ENCODE assay signal across 24 cellular contexts in genomic region chr2:230521386-230521785, GRCh38.
"Had no signal": no experiment of that assay in that cellular context is flagged by ENCODE, and none has a peak within 500 bp of the region (broad histone marks: within the 10 kb centered on the region; RNA-seq: fewer than 3 reads in every experiment).

No MANE protein-coding gene starts in this region.

- ATAC-seq: activated CD8-positive, alpha-beta T cell treated with anti-CD3 and anti-CD28 coated beads for 36 hours had no signal

- H3K4me3 ChIP-seq: adrenal gland had no signal

- H3K27me3 ChIP-seq: adrenal gland had no signal

- H3K36me3 ChIP-seq: adrenal gland, WERI-Rb-1 had no signal

- H3K9me3 ChIP-seq: adrenal gland had no signal

- DNase-seq: activated CD4-positive, alpha-beta T cell treated with anti-CD3 and anti-CD28 coated beads, Interleukin-2, amount 10 ng/mL, durations not matched to agents 24 days and 14 days; activated CD4-positive, alpha-beta T cell treated with anti-CD3 and anti-CD28 coated beads, Interleukin-2, amount 50 U/mL, for 4 hours; activated CD8-positive, alpha-beta T cell treated with anti-CD3 and anti-CD28 coated beads for 36 hours; activated gamma-delta T cell; activated naive CD4-positive, alpha-beta T cell treated with Interleukin-2 at 50 U/mL for 16 hours; activated naive CD8-positive, alpha-beta T cell treated with anti-CD3 and anti-CD28 coated beads, Interleukin-2, amount 10 ng/mL, durations not matched to agents 7 days and 5 days; activated T-cell treated with anti-CD3 and anti-CD28 coated beads, Interleukin-2, amount 50 U/mL, for 24 hours; adrenal gland; central memory CD4-positive, alpha-beta T cell; MM.1S; MV-4-11; NCI-H1092; NCI-H1436 treated with DMSO at 0.1 percent for 48 hours; NCI-H1694 treated with DMSO at 0.1 percent for 48 hours; NCI-H2029; NCI-H345; NCI-H524 treated with DMSO at 0.1 percent for 48 hours; Right ventricle myocardium superior; SW 1271; T-helper 1 cell; T-helper 2 cell; T1000; WERI-Rb-1 had no signal

- H3K27ac ChIP-seq: adrenal gland, RWPE1, WERI-Rb-1 had no signal

- H3K4me1 ChIP-seq: adrenal gland had no signal
